Comparison of ENCODE assay signal across 22 cellular contexts in genomic region chr11:544817-545166, GRCh38. TPM values are rescaled to one million over a fixed set of nuclear protein-coding genes. Genes with fewer than 3 reads are reported as not detected.
"Had no signal": no experiment of that assay in that cellular context is flagged by ENCODE, and none has a peak within 500 bp of the region (broad histone marks: within the 10 kb centered on the region; RNA-seq: fewer than 3 reads in every experiment).

No MANE protein-coding gene starts in this region.

- H3K36me3 ChIP-seq: esophagus squamous epithelium, gastroesophageal sphincter, heart left ventricle, left lung, lower lobe of right lung had no signal

- H3K4me3 Mint-ChIP-seq: immature natural killer cell, mesothelial cell of epicardium had no signal

- H3K4me1 ChIP-seq: gastroesophageal sphincter, heart left ventricle, left lung, lower lobe of right lung had no signal

- H3K9me3 ChIP-seq: esophagus squamous epithelium, gastroesophageal sphincter, heart left ventricle, left lung, lower lobe of right lung, mucosa of descending colon had no signal

- H3K36me3 Mint-ChIP-seq: immature natural killer cell had no signal

- H2AFZ ChIP-seq: hepatocyte had no signal

- H3K27me3 ChIP-seq: dorsolateral prefrontal cortex, esophagus squamous epithelium, heart left ventricle, hepatocyte, left lung had no signal

- H3K27ac ChIP-seq: coronary artery, dorsolateral prefrontal cortex, esophagus squamous epithelium, gastroesophageal sphincter, heart left ventricle, hepatocyte, left lung, lower lobe of right lung had no signal

- H3K4me3 ChIP-seq: coronary artery, dorsolateral prefrontal cortex, esophagus squamous epithelium, gastroesophageal sphincter, heart left ventricle, hepatocyte, left lung, lower lobe of right lung, mucosa of descending colon had no signal

- DNase-seq: dermis blood vessel endothelial cell; dorsolateral prefrontal cortex; effector CD4-positive, alpha-beta T cell; effector memory CD4-positive, alpha-beta T cell; esophagus squamous epithelium; foreskin fibroblast; hypothalamus; immature natural killer cell; islet precursor cell; kidney glomerular epithelial cell; left lung; left ventricle myocardium superior; lower lobe of right lung; mesenchymal stem cell had no signal

- ATAC-seq: gastroesophageal sphincter, left lung, left ventricle myocardium superior had no signal

- H3K9me3 Mint-ChIP-seq: mesothelial cell of epicardium had no signal

- H3K27ac Mint-ChIP-seq: immature natural killer cell, mesothelial cell of epicardium had no signal

- H3K4me1 Mint-ChIP-seq: immature natural killer cell, mesothelial cell of epicardium had no signal

- H3K4me2 ChIP-seq: hepatocyte had no signal

RNA-seq across cellular contexts. Expression of gene LMNTD2, which starts 15.7 kb away (rescaled TPM):
- total RNA-seq: cerebellum, frontal cortex had no signal
